ENCODE assay signal across 28 cellular contexts in the genomic region with DNA sequence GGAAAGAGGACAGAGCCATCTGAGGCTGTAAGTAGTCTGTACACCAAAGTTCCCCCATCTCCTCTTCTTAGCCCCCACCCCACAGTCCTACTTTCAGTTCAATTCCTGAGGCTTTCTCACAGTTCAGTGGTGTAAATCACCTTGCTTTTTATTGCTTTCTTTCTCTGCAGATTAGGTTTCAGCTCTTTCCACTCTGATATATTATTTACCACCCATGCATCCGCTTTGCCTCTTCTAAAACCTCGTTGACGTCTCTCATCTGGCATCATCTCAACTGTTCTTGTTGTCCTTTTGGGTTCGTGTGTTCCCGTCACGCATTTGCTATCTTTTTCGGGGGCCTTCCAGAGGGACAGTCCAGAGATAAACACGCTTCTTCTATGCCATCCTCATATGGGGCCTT.
"Had no signal": no experiment of that assay in that cellular context is flagged by ENCODE, and none has a peak within 500 bp of the region (broad histone marks: within the 10 kb centered on the region; RNA-seq: fewer than 3 reads in every experiment).

No MANE protein-coding gene starts in this region.

- H3K27ac Mint-ChIP-seq: activated CD4-positive, alpha-beta memory T cell treated with anti-CD3 and anti-CD28 coated beads, Interleukin-2, amount 10 ng/mL, durations not matched to agents 7 days and 5 days; activated CD4-positive, alpha-beta T cell treated with anti-CD3 and anti-CD28 coated beads, Interleukin-2, amount 10 ng/mL, durations not matched to agents 7 days and 5 days; activated naive CD8-positive, alpha-beta T cell; activated T-cell treated with anti-CD3 and anti-CD28 coated beads, Interleukin-2, amount 50 U/mL, for 24 hours; activated T-cell treated with anti-CD3 and anti-CD28 coated beads, Interleukin-2, amount 50 U/mL, for 72 hours; effector memory CD8-positive, alpha-beta T cell had no signal

- H3K4me3 ChIP-seq: coronary artery, esophagus muscularis mucosa, gastrocnemius medialis had no signal

- H3K36me3 ChIP-seq: brain microvascular endothelial cell, esophagus muscularis mucosa, gastrocnemius medialis had no signal

- DNase-seq: activated CD4-positive, alpha-beta memory T cell treated with anti-CD3 and anti-CD28 coated beads, Interleukin-2, amount 10 ng/mL, durations not matched to agents 7 days and 5 days; activated CD4-positive, alpha-beta T cell treated with anti-CD3 and anti-CD28 coated beads for 1 hour; activated CD4-positive, alpha-beta T cell treated with anti-CD3 and anti-CD28 coated beads for 4 hours; activated CD4-positive, alpha-beta T cell treated with anti-CD3 and anti-CD28 coated beads, Interleukin-2, amount 10 ng/mL, durations not matched to agents 7 days and 5 days; activated CD4-positive, alpha-beta T cell treated with anti-CD3 and anti-CD28 coated beads, Interleukin-2, amount 50 U/mL, for 4 hours; activated CD8-positive, alpha-beta memory T cell treated with anti-CD3 and anti-CD28 coated beads, Interleukin-2, amount 50 U/mL, for 48 hours; activated effector memory CD4-positive, alpha-beta T cell treated with Interleukin-2 at 50 U/mL for 16 hours; activated gamma-delta T cell treated with Interleukin-2 at 50 U/mL for 16 hours; activated naive CD4-positive, alpha-beta T cell treated with anti-CD3 and anti-CD28 coated beads, Interleukin-2, amount 50 U/mL, for 16 hours; activated naive CD4-positive, alpha-beta T cell treated with Interleukin-2 at 50 U/mL for 16 hours; activated T-cell treated with anti-CD3 and anti-CD28 coated beads for 4 hours; activated T-cell treated with anti-CD3 and anti-CD28 coated beads, Interleukin-2, amount 50 U/mL, for 24 hours; activated T-cell treated with anti-CD3 and anti-CD28 coated beads, Interleukin-2, amount 50 U/mL, for 72 hours; amniotic stem cell; anterior cingulate cortex; brain microvascular endothelial cell; dermis blood vessel endothelial cell; effector CD4-positive, alpha-beta T cell; effector memory CD8-positive, alpha-beta T cell; erythroblast; foreskin keratinocyte; gastrocnemius medialis; glutamatergic neuron; T-helper 2 cell had no signal

- H3K4me1 Mint-ChIP-seq: activated CD4-positive, alpha-beta memory T cell treated with anti-CD3 and anti-CD28 coated beads, Interleukin-2, amount 10 ng/mL, durations not matched to agents 7 days and 5 days; activated CD4-positive, alpha-beta T cell treated with anti-CD3 and anti-CD28 coated beads, Interleukin-2, amount 10 ng/mL, durations not matched to agents 7 days and 5 days; central memory CD8-positive, alpha-beta T cell had no signal

- H3K27me3 ChIP-seq: brain microvascular endothelial cell, esophagus muscularis mucosa, foreskin keratinocyte, gastrocnemius medialis had no signal

- H3K27ac ChIP-seq: brain microvascular endothelial cell, coronary artery, esophagus muscularis mucosa, foreskin keratinocyte, gastrocnemius medialis had no signal

- H3K9me3 ChIP-seq: esophagus muscularis mucosa, gastrocnemius medialis had no signal

- H3K36me3 Mint-ChIP-seq: activated naive CD8-positive, alpha-beta T cell had no signal

- H3K4me1 ChIP-seq: foreskin keratinocyte, gastrocnemius medialis had no signal

- H3K27me3 Mint-ChIP-seq: activated CD4-positive, alpha-beta memory T cell treated with anti-CD3 and anti-CD28 coated beads, Interleukin-2, amount 10 ng/mL, durations not matched to agents 7 days and 5 days; activated CD4-positive, alpha-beta T cell treated with anti-CD3 and anti-CD28 coated beads, Interleukin-2, amount 10 ng/mL, durations not matched to agents 7 days and 5 days; activated T-cell treated with anti-CD3 and anti-CD28 coated beads, Interleukin-2, amount 50 U/mL, for 24 hours; central memory CD8-positive, alpha-beta T cell; effector memory CD8-positive, alpha-beta T cell had no signal

- H3K4me3 Mint-ChIP-seq: activated CD4-positive, alpha-beta memory T cell treated with anti-CD3 and anti-CD28 coated beads, Interleukin-2, amount 10 ng/mL, durations not matched to agents 7 days and 5 days; activated CD4-positive, alpha-beta T cell treated with anti-CD3 and anti-CD28 coated beads, Interleukin-2, amount 10 ng/mL, durations not matched to agents 7 days and 5 days; activated naive CD8-positive, alpha-beta T cell; activated T-cell treated with anti-CD3 and anti-CD28 coated beads, Interleukin-2, amount 50 U/mL, for 24 hours; activated T-cell treated with anti-CD3 and anti-CD28 coated beads, Interleukin-2, amount 50 U/mL, for 72 hours; central memory CD8-positive, alpha-beta T cell; effector memory CD8-positive, alpha-beta T cell had no signal
